ENCODE assay signal across 1 cellular context in the genomic region with DNA sequence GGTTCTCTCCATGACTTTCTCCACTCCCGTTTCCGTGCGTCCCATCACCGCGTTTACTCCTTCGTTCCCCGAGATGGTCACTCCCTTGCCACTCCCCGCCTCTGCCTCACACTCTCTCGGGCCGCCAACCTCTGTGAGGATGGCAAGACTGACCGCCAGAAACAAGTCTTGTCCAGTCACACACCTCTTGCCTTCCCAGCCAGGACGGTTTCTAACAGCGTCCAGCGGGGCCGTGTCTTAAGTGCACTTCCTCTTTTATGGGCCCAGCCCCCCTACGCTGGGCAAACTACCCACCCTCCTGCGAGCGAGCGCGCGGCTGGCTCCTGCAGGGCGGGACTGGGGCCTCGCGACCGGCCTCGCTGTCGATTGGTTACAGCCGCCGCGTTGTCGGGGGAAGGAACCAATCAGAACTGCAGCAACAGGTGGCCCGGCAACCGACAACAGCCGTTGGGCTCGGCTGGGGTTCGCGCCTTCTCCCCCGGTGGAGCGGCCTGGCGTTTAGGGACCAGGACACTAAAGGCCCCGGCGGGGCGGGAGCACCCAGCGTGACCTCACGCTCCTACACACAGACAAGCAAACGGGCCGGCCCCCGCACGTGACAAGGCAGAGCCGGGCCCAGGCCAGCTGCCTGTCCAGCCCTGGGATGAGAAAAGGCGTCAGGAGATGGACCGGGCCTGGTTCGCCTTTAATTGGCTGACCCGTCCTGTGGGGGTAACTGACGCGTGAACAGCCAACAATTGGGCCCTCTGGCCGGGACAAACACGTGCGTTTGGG.
A peak's percentile ranks its signal among the peaks of the same experiment; 100 is the strongest.
TF ChIP-seq lines count a peak whose summit lies in the region.

No MANE protein-coding gene starts in this region.

TF ChIP-seq in K562, 482 proteins besides CTCF, POLR2A, EP300 and RAD21 (continued from another document and continues in another):
- TF ChIP-seq, protein P1, sequence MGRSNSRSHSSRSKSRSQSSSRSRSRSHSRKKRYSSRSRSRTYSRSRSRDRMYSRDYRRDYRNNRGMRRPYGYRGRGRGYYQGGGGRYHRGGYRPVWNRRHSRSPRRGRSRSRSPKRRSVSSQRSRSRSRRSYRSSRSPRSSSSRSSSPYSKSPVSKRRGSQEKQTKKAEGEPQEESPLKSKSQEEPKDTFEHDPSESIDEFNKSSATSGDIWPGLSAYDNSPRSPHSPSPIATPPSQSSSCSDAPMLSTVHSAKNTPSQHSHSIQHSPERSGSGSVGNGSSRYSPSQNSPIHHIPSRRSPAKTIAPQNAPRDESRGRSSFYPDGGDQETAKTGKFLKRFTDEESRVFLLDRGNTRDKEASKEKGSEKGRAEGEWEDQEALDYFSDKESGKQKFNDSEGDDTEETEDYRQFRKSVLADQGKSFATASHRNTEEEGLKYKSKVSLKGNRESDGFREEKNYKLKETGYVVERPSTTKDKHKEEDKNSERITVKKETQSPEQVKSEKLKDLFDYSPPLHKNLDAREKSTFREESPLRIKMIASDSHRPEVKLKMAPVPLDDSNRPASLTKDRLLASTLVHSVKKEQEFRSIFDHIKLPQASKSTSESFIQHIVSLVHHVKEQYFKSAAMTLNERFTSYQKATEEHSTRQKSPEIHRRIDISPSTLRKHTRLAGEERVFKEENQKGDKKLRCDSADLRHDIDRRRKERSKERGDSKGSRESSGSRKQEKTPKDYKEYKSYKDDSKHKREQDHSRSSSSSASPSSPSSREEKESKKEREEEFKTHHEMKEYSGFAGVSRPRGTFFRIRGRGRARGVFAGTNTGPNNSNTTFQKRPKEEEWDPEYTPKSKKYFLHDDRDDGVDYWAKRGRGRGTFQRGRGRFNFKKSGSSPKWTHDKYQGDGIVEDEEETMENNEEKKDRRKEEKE (IDR thresholded peaks at IDR 0.05; ENCODE audit: borderline replicate concordance in 1 of 2, control insufficient read depth in 1 of 2, low read depth in 2 of 2, low read length in 1 of 2), result no peak; a peak in 1 of 4 replicates
- TF ChIP-seq GABPB2 (CRISPR knock-in tag; conservative IDR thresholded peaks at IDR 0.05) (0 out of 2 replicates have a peak, but pooled peaks have one; percentile 39), ELK3 (CRISPR knock-in tag; IDR thresholded peaks at IDR 0.05) (no peak), CHD1 (IDR thresholded peaks at IDR 0.05; ENCODE audit: low read length) (peak; percentile 91), SUPT5H (IDR thresholded peaks at IDR 0.05) (peak; percentile 95), BCL6 (CRISPR knock-in tag; IDR thresholded peaks at IDR 0.05) (no peak), RBM15 (IDR thresholded peaks at IDR 0.05; ENCODE audit: insufficient read depth, low read length) (no peak), SRSF9 (IDR thresholded peaks at IDR 0.05; ENCODE audit: borderline replicate concordance, low read depth, low read length) (no peak), NR2C1 (IDR thresholded peaks at IDR 0.05) (peak; percentile 75), NR2C1 (tag; IDR thresholded peaks at IDR 0.05) (peak; percentile 83), HMGXB4 (CRISPR knock-in tag; IDR thresholded peaks at IDR 0.05) (peak; percentile 63), ZNF518B (CRISPR knock-in tag; IDR thresholded peaks at IDR 0.05) (no peak), HDGF (IDR thresholded peaks at IDR 0.05) (peak; percentile 85; the same call in 1 of the 2 replicates), ELF4 (CRISPR knock-in tag; IDR thresholded peaks at IDR 0.05) (peak; percentile 86), STAT5B (CRISPR knock-in tag; IDR thresholded peaks at IDR 0.05) (no peak), FOXP1 (CRISPR knock-in tag; IDR thresholded peaks at IDR 0.05) (peak; percentile 97; the same call in 1 of the 2 replicates), IRF1 (CRISPR knock-in tag; IDR thresholded peaks at IDR 0.05; ENCODE audit: borderline replicate concordance) (no peak), JUNB (CRISPR knock-in tag; conservative IDR thresholded peaks at IDR 0.05) (no peak), NR3C1 (CRISPR knock-in tag; IDR thresholded peaks at IDR 0.05) (peak; percentile 80; the same call in 1 of the 2 replicates), ZNF740 (CRISPR knock-in tag; IDR thresholded peaks at IDR 0.05) (peak; percentile 83), ZNF740 (tag; IDR thresholded peaks at IDR 0.05) (no peak)
- TF ChIP-seq, protein P2, sequence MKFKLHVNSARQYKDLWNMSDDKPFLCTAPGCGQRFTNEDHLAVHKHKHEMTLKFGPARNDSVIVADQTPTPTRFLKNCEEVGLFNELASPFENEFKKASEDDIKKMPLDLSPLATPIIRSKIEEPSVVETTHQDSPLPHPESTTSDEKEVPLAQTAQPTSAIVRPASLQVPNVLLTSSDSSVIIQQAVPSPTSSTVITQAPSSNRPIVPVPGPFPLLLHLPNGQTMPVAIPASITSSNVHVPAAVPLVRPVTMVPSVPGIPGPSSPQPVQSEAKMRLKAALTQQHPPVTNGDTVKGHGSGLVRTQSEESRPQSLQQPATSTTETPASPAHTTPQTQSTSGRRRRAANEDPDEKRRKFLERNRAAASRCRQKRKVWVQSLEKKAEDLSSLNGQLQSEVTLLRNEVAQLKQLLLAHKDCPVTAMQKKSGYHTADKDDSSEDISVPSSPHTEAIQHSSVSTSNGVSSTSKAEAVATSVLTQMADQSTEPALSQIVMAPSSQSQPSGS (CRISPR knock-in tag; IDR thresholded peaks at IDR 0.05), result 0 out of 2 replicates have a peak, but pooled peaks have one; percentile 30
- TF ChIP-seq, protein P3, sequence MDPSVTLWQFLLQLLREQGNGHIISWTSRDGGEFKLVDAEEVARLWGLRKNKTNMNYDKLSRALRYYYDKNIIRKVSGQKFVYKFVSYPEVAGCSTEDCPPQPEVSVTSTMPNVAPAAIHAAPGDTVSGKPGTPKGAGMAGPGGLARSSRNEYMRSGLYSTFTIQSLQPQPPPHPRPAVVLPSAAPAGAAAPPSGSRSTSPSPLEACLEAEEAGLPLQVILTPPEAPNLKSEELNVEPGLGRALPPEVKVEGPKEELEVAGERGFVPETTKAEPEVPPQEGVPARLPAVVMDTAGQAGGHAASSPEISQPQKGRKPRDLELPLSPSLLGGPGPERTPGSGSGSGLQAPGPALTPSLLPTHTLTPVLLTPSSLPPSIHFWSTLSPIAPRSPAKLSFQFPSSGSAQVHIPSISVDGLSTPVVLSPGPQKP (CRISPR knock-in tag; IDR thresholded peaks at IDR 0.05), result no peak
- TF ChIP-seq, protein P4, sequence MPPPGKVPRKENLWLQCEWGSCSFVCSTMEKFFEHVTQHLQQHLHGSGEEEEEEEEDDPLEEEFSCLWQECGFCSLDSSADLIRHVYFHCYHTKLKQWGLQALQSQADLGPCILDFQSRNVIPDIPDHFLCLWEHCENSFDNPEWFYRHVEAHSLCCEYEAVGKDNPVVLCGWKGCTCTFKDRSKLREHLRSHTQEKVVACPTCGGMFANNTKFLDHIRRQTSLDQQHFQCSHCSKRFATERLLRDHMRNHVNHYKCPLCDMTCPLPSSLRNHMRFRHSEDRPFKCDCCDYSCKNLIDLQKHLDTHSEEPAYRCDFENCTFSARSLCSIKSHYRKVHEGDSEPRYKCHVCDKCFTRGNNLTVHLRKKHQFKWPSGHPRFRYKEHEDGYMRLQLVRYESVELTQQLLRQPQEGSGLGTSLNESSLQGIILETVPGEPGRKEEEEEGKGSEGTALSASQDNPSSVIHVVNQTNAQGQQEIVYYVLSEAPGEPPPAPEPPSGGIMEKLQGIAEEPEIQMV (tag; conservative IDR thresholded peaks at IDR 0.05; ENCODE audit: low read depth), result no peak
- TF ChIP-seq, protein P5, sequence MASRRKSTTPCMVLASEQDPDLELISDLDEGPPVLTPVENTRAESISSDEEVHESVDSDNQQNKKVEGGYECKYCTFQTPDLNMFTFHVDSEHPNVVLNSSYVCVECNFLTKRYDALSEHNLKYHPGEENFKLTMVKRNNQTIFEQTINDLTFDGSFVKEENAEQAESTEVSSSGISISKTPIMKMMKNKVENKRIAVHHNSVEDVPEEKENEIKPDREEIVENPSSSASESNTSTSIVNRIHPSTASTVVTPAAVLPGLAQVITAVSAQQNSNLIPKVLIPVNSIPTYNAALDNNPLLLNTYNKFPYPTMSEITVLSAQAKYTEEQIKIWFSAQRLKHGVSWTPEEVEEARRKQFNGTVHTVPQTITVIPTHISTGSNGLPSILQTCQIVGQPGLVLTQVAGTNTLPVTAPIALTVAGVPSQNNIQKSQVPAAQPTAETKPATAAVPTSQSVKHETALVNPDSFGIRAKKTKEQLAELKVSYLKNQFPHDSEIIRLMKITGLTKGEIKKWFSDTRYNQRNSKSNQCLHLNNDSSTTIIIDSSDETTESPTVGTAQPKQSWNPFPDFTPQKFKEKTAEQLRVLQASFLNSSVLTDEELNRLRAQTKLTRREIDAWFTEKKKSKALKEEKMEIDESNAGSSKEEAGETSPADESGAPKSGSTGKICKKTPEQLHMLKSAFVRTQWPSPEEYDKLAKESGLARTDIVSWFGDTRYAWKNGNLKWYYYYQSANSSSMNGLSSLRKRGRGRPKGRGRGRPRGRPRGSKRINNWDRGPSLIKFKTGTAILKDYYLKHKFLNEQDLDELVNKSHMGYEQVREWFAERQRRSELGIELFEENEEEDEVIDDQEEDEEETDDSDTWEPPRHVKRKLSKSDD (conservative IDR thresholded peaks at IDR 0.05; ENCODE audit: low read length), result no peak
- TF ChIP-seq, protein P6, sequence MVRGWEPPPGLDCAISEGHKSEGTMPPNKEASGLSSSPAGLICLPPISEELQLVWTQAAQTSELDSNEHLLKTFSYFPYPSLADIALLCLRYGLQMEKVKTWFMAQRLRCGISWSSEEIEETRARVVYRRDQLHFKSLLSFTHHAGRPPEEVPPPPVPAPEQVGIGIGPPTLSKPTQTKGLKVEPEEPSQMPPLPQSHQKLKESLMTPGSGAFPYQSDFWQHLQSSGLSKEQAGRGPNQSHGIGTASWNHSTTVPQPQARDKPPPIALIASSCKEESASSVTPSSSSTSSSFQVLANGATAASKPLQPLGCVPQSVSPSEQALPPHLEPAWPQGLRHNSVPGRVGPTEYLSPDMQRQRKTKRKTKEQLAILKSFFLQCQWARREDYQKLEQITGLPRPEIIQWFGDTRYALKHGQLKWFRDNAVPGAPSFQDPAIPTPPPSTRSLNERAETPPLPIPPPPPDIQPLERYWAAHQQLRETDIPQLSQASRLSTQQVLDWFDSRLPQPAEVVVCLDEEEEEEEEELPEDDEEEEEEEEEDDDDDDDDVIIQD (CRISPR knock-in tag; IDR thresholded peaks at IDR 0.05), result 0 out of 2 replicates have a peak, but pooled peaks have one; percentile 48
